23 cellular contexts compared by ENCODE assay signal in genomic region chr2:86785456-86785855, GRCh38. TPM values are rescaled to one million over a fixed set of nuclear protein-coding genes. Genes with fewer than 3 reads are reported as not detected.
DNase-seq lines count a peak whose midpoint lies in the region; ATAC-seq and TF ChIP-seq lines count a peak whose summit lies in the region.
"Had no signal": no experiment of that assay in that cellular context is flagged by ENCODE, and none has a peak within 500 bp of the region (broad histone marks: within the 10 kb centered on the region; RNA-seq: fewer than 3 reads in every experiment).

No MANE protein-coding gene starts in this region.

- H3K4me1 Mint-ChIP-seq in CD8-positive, alpha-beta memory T cell, result peaks cover 69 to 77% (median 75%) of the 10 kb centered on the region in 3 donors
- peaks cover 75% of the 10 kb centered on the region for H3K4me1 Mint-ChIP-seq in activated naive CD8-positive, alpha-beta T cell treated with anti-CD3 and anti-CD28 coated beads, Interleukin-2, amount 50 U/mL, for 24 hours

- DNase-seq in CD8-positive, alpha-beta memory T cell, result peak; percentile 74 to 92 (median 91)
- peak; percentile 79 for DNase-seq in activated CD8-positive, alpha-beta memory T cell treated with anti-CD3 and anti-CD28 coated beads, Interleukin-2, amount 50 U/mL, for 24 hours (ENCODE audit: extremely low read depth)
- peak; percentile 79 for DNase-seq in activated naive CD8-positive, alpha-beta T cell treated with anti-CD3 and anti-CD28 coated beads, Interleukin-2, amount 50 U/mL, for 24 hours
- DNase-seq in stimulated activated CD8-positive, alpha-beta memory T cell treated with anti-CD3 and anti-CD28 coated beads, Interleukin-12 subunit alpha, Interleukin-12 subunit beta, amount 100 ng/mL, for 4 hours (ENCODE audit: low read depth), result peak; percentile 50
- DNase-seq in UCSD-AML1 (lab: John Stamatoyannopoulos, UW; ENCODE audit: unreplicated experiment) (no peak), smooth muscle cell (lab: John Stamatoyannopoulos, UW; ENCODE audit: unreplicated experiment) (no peak), GM13976 (ENCODE audit: low spot score) (no peak)
- DNase-seq: ACHN; activated CD4-positive, CD25-positive, alpha-beta regulatory T cell; brain microvascular endothelial cell; colonic mucosa; foreskin fibroblast; NCI-H146; NCI-H2171 treated with DMSO at 0.1 percent for 48 hours; NCI-H774; SJCRH30; uterus had no signal

- peak overlapping the region; percentile 94 to 100 (median 100) for H3K27ac Mint-ChIP-seq in CD8-positive, alpha-beta memory T cell
- H3K27ac Mint-ChIP-seq in activated naive CD8-positive, alpha-beta T cell treated with anti-CD3 and anti-CD28 coated beads, Interleukin-2, amount 50 U/mL, for 24 hours, result peak overlapping the region; percentile 98

- peak overlapping the region; percentile 94 to 98 (median 95) for H3K4me3 Mint-ChIP-seq in CD8-positive, alpha-beta memory T cell
- peak overlapping the region; percentile 93 for H3K4me3 Mint-ChIP-seq in activated naive CD8-positive, alpha-beta T cell treated with anti-CD3 and anti-CD28 coated beads, Interleukin-2, amount 50 U/mL, for 24 hours

- H2AFZ ChIP-seq in smooth muscle cell (ENCODE audit: low read depth), result no peak overlapping the region
- H2AFZ ChIP-seq: hepatocyte had no signal

- no peak overlapping the region for H3K9ac ChIP-seq in smooth muscle cell (ENCODE audit: low read depth)

- H3K4me1 ChIP-seq in CD8-positive, alpha-beta memory T cell (ENCODE audit: insufficient read depth, low read length), result peaks cover 43% of the 10 kb centered on the region
- peaks cover 5% of the 10 kb centered on the region for H3K4me1 ChIP-seq in smooth muscle cell (ENCODE audit: low read depth)
- H3K4me1 ChIP-seq: colonic mucosa, HAP-1, SJCRH30 had no signal

- no peaks in the 10 kb centered on the region for H3F3A ChIP-seq in smooth muscle cell (ENCODE audit: low read depth)

- H3K9me3 Mint-ChIP-seq in CD8-positive, alpha-beta memory T cell, result peaks cover 0 to 4% (median 0%) of the 10 kb centered on the region in 5 donors
- H3K9me3 Mint-ChIP-seq in activated naive CD8-positive, alpha-beta T cell treated with anti-CD3 and anti-CD28 coated beads, Interleukin-2, amount 50 U/mL, for 24 hours, result no peaks in the 10 kb centered on the region

- POLR2A ChIA-PET in CD8-positive, alpha-beta memory T cell (lab: Charles Lee), result interaction anchor here (0.5 to 4.3 kb wide), 12 partner anchors 9 to 1458 kb away, joined by 3 to 62 read pairs (median 6); partner anchors contain the start of gene KDM3A

- H3K36me3 Mint-ChIP-seq in CD8-positive, alpha-beta memory T cell, result peaks cover 23 to 64% (median 29%) of the 10 kb centered on the region in 3 donors
- H3K36me3 Mint-ChIP-seq in activated naive CD8-positive, alpha-beta T cell treated with anti-CD3 and anti-CD28 coated beads, Interleukin-2, amount 50 U/mL, for 24 hours (ENCODE audit: low read depth), result peaks cover 47% of the 10 kb centered on the region

- H3K27me3 Mint-ChIP-seq in CD8-positive, alpha-beta memory T cell, result peaks cover 0 to 14% of the 10 kb centered on the region in 2 donors
- peaks cover 3% of the 10 kb centered on the region for H3K27me3 Mint-ChIP-seq in activated naive CD8-positive, alpha-beta T cell treated with anti-CD3 and anti-CD28 coated beads, Interleukin-2, amount 50 U/mL, for 24 hours

- H3K27ac ChIP-seq in CD8-positive, alpha-beta memory T cell (ENCODE audit: low read depth, low read length), result peak overlapping the region; percentile 95
- H3K27ac ChIP-seq in smooth muscle cell (ENCODE audit: low read depth), result no peak overlapping the region
- H3K27ac ChIP-seq: brain microvascular endothelial cell, colonic mucosa, hepatocyte, right atrium auricular region, SJCRH30, uterus had no signal

- H3K4me2 ChIP-seq in smooth muscle cell, result no peak overlapping the region
- H3K4me2 ChIP-seq: hepatocyte had no signal

- no peaks in the 10 kb centered on the region for H3K27me3 ChIP-seq in CD8-positive, alpha-beta memory T cell (ENCODE audit: insufficient read depth, low read length, poor library complexity, severe bottlenecking)
- peaks cover 69% of the 10 kb centered on the region for H3K27me3 ChIP-seq in smooth muscle cell (ENCODE audit: low read depth)
- H3K27me3 ChIP-seq: SJCRH30 had no signal

- H4K20me1 ChIP-seq in smooth muscle cell (ENCODE audit: low read depth), result no peaks in the 10 kb centered on the region

- in situ Hi-C loops in GM13976 (cut with MboI; ENCODE audit: low sequenced_read_pairs, unreplicated experiment), result no loop called here

- CTCF ChIA-PET in CD8-positive, alpha-beta memory T cell (lab: Charles Lee), result interaction anchor here (1.3 to 11.1 kb wide), 8 partner anchors 10 to 40 kb away, joined by 3 to 132 read pairs (median 12); no protein-coding TSS in a partner anchor

- 91% methylated on average over 9 of the region's 9 CpGs for WGBS in smooth muscle cell (ENCODE audit: low lambda C conversion rate)

- ATAC-seq in activated naive CD8-positive, alpha-beta T cell treated with anti-CD3 and anti-CD28 coated beads, Interleukin-2, amount 50 U/mL, for 24 hours, result peak; percentile 78
- ATAC-seq in GM21390 (IDR thresholded peaks at IDR 0.05; ENCODE audit: unreplicated experiment), result no peak

- peak overlapping the region; percentile 32 for H3K4me3 ChIP-seq in CD8-positive, alpha-beta memory T cell (ENCODE audit: low read length)
- H3K4me3 ChIP-seq in smooth muscle cell, result no peak overlapping the region
- H3K4me3 ChIP-seq: colonic mucosa, HAP-1, hepatocyte, right atrium auricular region, SJCRH30, uterus had no signal

- peaks cover 13% of the 10 kb centered on the region for H3K36me3 ChIP-seq in CD8-positive, alpha-beta memory T cell (ENCODE audit: insufficient read depth, low read length)
- no peaks in the 10 kb centered on the region for H3K36me3 ChIP-seq in smooth muscle cell (ENCODE audit: low read depth)
- H3K36me3 ChIP-seq: brain microvascular endothelial cell, colonic mucosa, HAP-1, right atrium auricular region, SJCRH30, uterus had no signal

- no peak for TF ChIP-seq CTCF in smooth muscle cell (IDR thresholded peaks at IDR 0.05; ENCODE audit: borderline replicate concordance, insufficient read depth, poor library complexity, severe bottlenecking)
- no peak for TF ChIP-seq CTCF in GM13976 (IDR thresholded peaks at IDR 0.05; ENCODE audit: borderline replicate concordance, control extremely low read depth, extremely low read depth, insufficient read depth, missing control alignments)

- H3K79me2 ChIP-seq in smooth muscle cell (ENCODE audit: low read depth), result no peaks in the 10 kb centered on the region
- H3K79me2 ChIP-seq: hepatocyte had no signal

- no peaks in the 10 kb centered on the region for H3K9me3 ChIP-seq in CD8-positive, alpha-beta memory T cell (ENCODE audit: low read length)
- H3K9me3 ChIP-seq in smooth muscle cell (replicated peaks; ENCODE audit: low read depth), result no peaks in the 10 kb centered on the region
- H3K9me3 ChIP-seq: colonic mucosa, HAP-1, right atrium auricular region, SJCRH30, uterus had no signal

RNA-seq across cellular contexts. Expression of gene CD8A, which starts 5.3 kb away (rescaled TPM):
- 100 to 1,000 TPM; 359 to 363 TPM for total RNA-seq in CD8-positive, alpha-beta memory T cell
- 924 TPM for polyA plus RNA-seq in CD8-positive, alpha-beta memory T cell
- total RNA-seq in smooth muscle cell, result not detected in 2 replicates
- 0.40 TPM in 1 of 2 replicates, not detected in the other for polyA plus RNA-seq in smooth muscle cell
- total RNA-seq: MCF 10A, osteoblast had no signal
- polyA plus RNA-seq: hepatocyte had no signal

Comparison
In these comparisons a context has a peak if more than half of its experiments do, and no peak if none do; other contexts are left out.
1. DNase-seq: peak in CD8-positive, alpha-beta memory T cell (5 of 5), activated CD8-positive, alpha-beta memory T cell treated with anti-CD3 and anti-CD28 coated beads, Interleukin-2, amount 50 U/mL, for 24 hours (single experiment), activated naive CD8-positive, alpha-beta T cell treated with anti-CD3 and anti-CD28 coated beads, Interleukin-2, amount 50 U/mL, for 24 hours (single experiment) and stimulated activated CD8-positive, alpha-beta memory T cell treated with anti-CD3 and anti-CD28 coated beads, Interleukin-12 subunit alpha, Interleukin-12 subunit beta, amount 100 ng/mL, for 4 hours (single experiment); none in UCSD-AML1 (single experiment), smooth muscle cell (single experiment) and GM13976 (single experiment).
2. RNA of gene CD8A, which starts 5.3 kb away (total RNA-seq): 359 to 363 TPM in CD8-positive, alpha-beta memory T cell; not detected in smooth muscle cell; every median in the first group is over 100 times any median in the second.